ENCODE assay signal across 13 cellular contexts in genomic region chr11:75872887-75873416, GRCh38. TPM values are rescaled to one million over a fixed set of nuclear protein-coding genes. Genes with fewer than 3 reads are reported as not detected.
DNase-seq lines count a peak whose midpoint lies in the region; ATAC-seq, FAIRE-seq and TF ChIP-seq lines count a peak whose summit lies in the region.
"Had no signal": no experiment of that assay in that cellular context is flagged by ENCODE, and none has a peak within 500 bp of the region (broad histone marks: within the 10 kb centered on the region; RNA-seq: fewer than 3 reads in every experiment).

No MANE protein-coding gene starts in this region.

- intact Hi-C loops in Caco-2 (cut with micrococcal nuclease; ENCODE audit: unreplicated experiment), result no loop called here
- intact Hi-C loops in GM12878 (cut with micrococcal nuclease; ENCODE audit: unreplicated experiment), result loop anchor here (1.0 to 2.0 kb wide), 2 partner anchors 58 to 150 kb away; partner anchors contain the start of gene UVRAG

- FAIRE-seq in GM12878 (lab: Jason Lieb, UNC), result no peak

- no peaks in the 10 kb centered on the region for H3K27me3 Mint-ChIP-seq in Caco-2 (ENCODE audit: insufficient read depth, unreplicated experiment)
- no peaks in the 10 kb centered on the region for H3K27me3 Mint-ChIP-seq in CD8-positive, alpha-beta memory T cell
- H3K27me3 Mint-ChIP-seq: type B pancreatic cell had no signal

- 0 out of 4 replicates have a peak, but pooled peaks of 1 of the 2 experiments have one; percentile 49 for TF ChIP-seq EP300 in GM12878 (IDR thresholded peaks at IDR 0.05; ENCODE audit: borderline replicate concordance in 1 of 2, control insufficient read depth in 1 of 2, low read depth in 2 of 2, low read length in 2 of 2)

- 8% methylated on average over 5 of the region's 5 CpGs for WGBS in GM12878 (ENCODE audit: insufficient coverage, insufficient replicate concordance, low lambda C conversion rate, missing lambda C conversion rate)

- H3K9ac ChIP-seq in GM12878 (ENCODE audit: control insufficient read depth, insufficient read depth, low read length), result no peak overlapping the region

- BruUV-seq in Caco-2 (replicated peaks; lab: Mats Ljungman, UMichigan), result no TSS peak
- no TSS peak for BruUV-seq in GM12878 (replicated peaks; lab: Mats Ljungman, UMichigan)

- H3K27ac ChIP-seq in GM12878 (ENCODE audit: control insufficient read depth, insufficient read depth), result peak overlapping the region; percentile 84
- no peak overlapping the region for H3K27ac ChIP-seq in CD8-positive, alpha-beta memory T cell (ENCODE audit: low read depth, low read length)

- H3K4me1 ChIP-seq in Caco-2 (peaks cover 22% of the 10 kb centered on the region), GM12878 (ENCODE audit: control insufficient read depth, insufficient read depth, low read length) (peaks cover 29% of the 10 kb centered on the region)
- no peaks in the 10 kb centered on the region for H3K4me1 ChIP-seq in CD8-positive, alpha-beta memory T cell (ENCODE audit: insufficient read depth, low read length)

- POLR2A ChIA-PET in Caco-2 (lab: Charles Lee), result no interaction called here
- POLR2A ChIA-PET in GM12878 (lab: Charles Lee), result interaction anchor here (0.6 to 4.1 kb wide), 17 partner anchors 9 to 1474 kb away, joined by 3 to 36 read pairs (median 4); partner anchors contain the start of gene UVRAG
- POLR2A ChIA-PET in CD8-positive, alpha-beta memory T cell (lab: Charles Lee), result interaction anchor here (0.6 kb wide), 1 partner anchor 67 kb away, joined by 3 read pairs; no protein-coding TSS in a partner anchor

- TF ChIP-seq RAD21 in GM12878 (IDR thresholded peaks at IDR 0.05; ENCODE audit: insufficient read depth, low read depth, low read length), result no peak

- H3K79me2 ChIP-seq in GM12878 (ENCODE audit: control insufficient read depth, insufficient read depth, low read length), result peaks cover 71% of the 10 kb centered on the region

- no peaks in the 10 kb centered on the region for H3K9me3 Mint-ChIP-seq in Caco-2 (ENCODE audit: unreplicated experiment)
- no peaks in the 10 kb centered on the region for H3K9me3 Mint-ChIP-seq in CD8-positive, alpha-beta memory T cell
- H3K9me3 Mint-ChIP-seq: type B pancreatic cell had no signal

- peak overlapping the region; percentile 89 for H3K4me2 ChIP-seq in GM12878 (ENCODE audit: control insufficient read depth, insufficient read depth)

- in situ Hi-C loops in GM12878 (cut with MboI), result no loop called here

- RAD21 ChIA-PET in GM12878 (lab: Charles Lee; ENCODE audit: unreplicated experiment), result interaction anchor here (0.8 to 13.5 kb wide), 14 partner anchors 9 to 334 kb away, joined by 3 to 172 read pairs (median 8); no protein-coding TSS in a partner anchor

- SMC1A ChIA-PET in GM12878 (lab: Charles Lee; ENCODE audit: uncharacterized antibody, unreplicated experiment), result interaction anchor here (0.6 to 13.5 kb wide), 21 partner anchors 9 to 283 kb away, joined by 3 to 238 read pairs (median 8); partner anchors contain the start of gene DGAT2

- no peak for DNase-seq in Caco-2
- DNase-seq in GM12878 (ENCODE audit: low read depth, low spot score), result no peak
- DNase-seq in activated gamma-delta T cell (lab: John Stamatoyannopoulos, UW), result no peak
- DNase-seq in erythroblast (lab: John Stamatoyannopoulos, UW), result no peak
- no peak for DNase-seq in islet precursor cell
- DNase-seq in CD8-positive, alpha-beta memory T cell, result no peak
- DNase-seq: cerebellar nuclear complex, DMS53, left lung, T-helper 1 cell had no signal

- peak overlapping the region; percentile 10 for H3K27ac Mint-ChIP-seq in Caco-2 (ENCODE audit: unreplicated experiment)
- peak overlapping the region in 2 of 8 donors; percentile 6 to 67 for H3K27ac Mint-ChIP-seq in CD8-positive, alpha-beta memory T cell

- no peaks in the 10 kb centered on the region for H4K20me1 ChIP-seq in GM12878 (ENCODE audit: control insufficient read depth, insufficient read depth)

- ATAC-seq in GM18861 (IDR thresholded peaks at IDR 0.05; ENCODE audit: unreplicated experiment) (peak; percentile 32), HG03039 (IDR thresholded peaks at IDR 0.05; ENCODE audit: unreplicated experiment) (peak; percentile 23), GM12878 (peak; percentile 74)

- H3K4me1 Mint-ChIP-seq in Caco-2 (ENCODE audit: low read depth, unreplicated experiment), result peaks cover 16% of the 10 kb centered on the region
- peaks cover 6 to 16% (median 7%) of the 10 kb centered on the region in 3 donors for H3K4me1 Mint-ChIP-seq in CD8-positive, alpha-beta memory T cell

- H3K9me3 ChIP-seq in Caco-2 (no peaks in the 10 kb centered on the region; the same call in 1 of the 2 replicates), GM12878 (replicated peaks; ENCODE audit: control insufficient read depth, insufficient read depth, low read length) (no peaks in the 10 kb centered on the region; the same call in 2 of the 3 replicates)
- H3K9me3 ChIP-seq in CD8-positive, alpha-beta memory T cell (ENCODE audit: low read length), result no peaks in the 10 kb centered on the region
- H3K9me3 ChIP-seq: left lung had no signal

- H3K4me3 ChIP-seq in Caco-2 (ENCODE audit: low read depth, low read length) (no peak overlapping the region), GM12878 (peak overlapping the region; percentile 25)
- H3K4me3 ChIP-seq in CD8-positive, alpha-beta memory T cell (ENCODE audit: low read length), result no peak overlapping the region
- H3K4me3 ChIP-seq: left lung had no signal

- H3K27me3 ChIP-seq in Caco-2 (replicated peaks; ENCODE audit: control insufficient read depth, insufficient read depth, low read length) (no peaks in the 10 kb centered on the region), GM12878 (replicated peaks in 1 of 2; ENCODE audit: control insufficient read depth in 2 of 2, insufficient read depth in 2 of 2, low read length in 1 of 2) (no peaks in the 10 kb centered on the region)
- no peaks in the 10 kb centered on the region for H3K27me3 ChIP-seq in CD8-positive, alpha-beta memory T cell (ENCODE audit: insufficient read depth, low read length, poor library complexity, severe bottlenecking)
- H3K27me3 ChIP-seq: left lung had no signal

- H3K36me3 Mint-ChIP-seq in Caco-2 (ENCODE audit: insufficient read depth, unreplicated experiment), result peaks cover 5% of the 10 kb centered on the region
- peaks cover 0 to 4% (median 2%) of the 10 kb centered on the region in 3 donors for H3K36me3 Mint-ChIP-seq in CD8-positive, alpha-beta memory T cell
- H3K36me3 Mint-ChIP-seq: type B pancreatic cell had no signal

- no peaks in the 10 kb centered on the region for H3K36me3 ChIP-seq in Caco-2 (ENCODE audit: control insufficient read depth, insufficient read depth, low read length)
- H3K36me3 ChIP-seq in GM12878 (ENCODE audit: control insufficient read depth in 2 of 2, insufficient read depth in 2 of 2, low read length in 1 of 2), result peaks cover 1 to 9% of the 10 kb centered on the region in 2 experiments
- H3K36me3 ChIP-seq in CD8-positive, alpha-beta memory T cell (ENCODE audit: insufficient read depth, low read length), result no peaks in the 10 kb centered on the region
- H3K36me3 ChIP-seq: left lung had no signal

- no peak for TF ChIP-seq CTCF in Caco-2 (IDR thresholded peaks at IDR 0.05; ENCODE audit: insufficient read depth in 1 of 2, low read depth in 1 of 2, low read length in 1 of 2, severe bottlenecking in 1 of 2, unreplicated experiment in 1 of 2)
- TF ChIP-seq CTCF in GM12878 (IDR thresholded peaks at IDR 0.05 in 2 of 3, conservative IDR thresholded peaks at IDR 0.05 in 1 of 3; ENCODE audit: control insufficient read depth in 2 of 3, extremely low read depth in 1 of 3, insufficient read depth in 1 of 3, low read depth in 3 of 3, low read length in 3 of 3), result no peak

- TF ChIP-seq POLR2A in GM12878 (IDR thresholded peaks at IDR 0.05; ENCODE audit: low read depth, low read length) (no peak), erythroblast (IDR thresholded peaks at IDR 0.05; ENCODE audit: low read length) (no peak)

- H3K4me3 Mint-ChIP-seq in Caco-2 (ENCODE audit: unreplicated experiment), result no peak overlapping the region
- H3K4me3 Mint-ChIP-seq in CD8-positive, alpha-beta memory T cell, result no peak overlapping the region
- H3K4me3 Mint-ChIP-seq: type B pancreatic cell had no signal

- H2AFZ ChIP-seq in GM12878 (ENCODE audit: control insufficient read depth, low read depth, low read length), result no peak overlapping the region

- CTCF ChIA-PET in Caco-2 (lab: Charles Lee) (interaction anchor here (0.5 to 0.7 kb wide), 4 partner anchors 15 to 328 kb away, joined by 3 to 6 read pairs (median 4); no protein-coding TSS in a partner anchor), GM12878 (lab: Yijun Ruan, JAX) (interaction anchor here (0.7 to 4.0 kb wide), 17 partner anchors 8 to 475 kb away, joined by 3 to 30 read pairs (median 5); no protein-coding TSS in a partner anchor)
- CTCF ChIA-PET in CD8-positive, alpha-beta memory T cell (lab: Charles Lee), result interaction anchor here (1.4 to 1.9 kb wide), 2 partner anchors 24 to 70 kb away, joined by 3 to 11 read pairs; no protein-coding TSS in a partner anchor

TF ChIP-seq in GM12878, 131 proteins besides CTCF, POLR2A, EP300 and RAD21 (continues in another document):
- no peak for TF ChIP-seq HDGF (IDR thresholded peaks at IDR 0.05)
- TF ChIP-seq BMI1 (IDR thresholded peaks at IDR 0.05; ENCODE audit: borderline replicate concordance), result no peak

RNA-seq across cellular contexts. Expression of gene UVRAG, which starts 57.9 kb away (rescaled TPM):
- total RNA-seq in Caco-2 (2022) (30.4 and 31.3 TPM in 2 replicates), GM12878 (2014; rRNA removed) (37.0 and 39.6 TPM in 2 replicates), GM12878 (2014; rRNA removed; fragmentation: Illumina TruSeq; extraction: Trizol) (40.7 and 41.3 TPM in 2 replicates), GM12878 (2021) (42.9 and 43.4 TPM in 2 replicates)
- total RNA-seq in GM12878 (2013; cell fraction: nucleolus; rRNA removed), result 344 and 366 TPM in 2 replicates
- 19.8 TPM for polyA plus RNA-seq in GM12878 (2011; ENCODE audit: low read depth)
- polyA plus RNA-seq in GM12878 (2011; rRNA removed) (36.9 and 52.3 TPM in 2 replicates), GM12878 (2014; fragmentation: Illumina TruSeq; extraction: Trizol) (31.8 and 35.3 TPM in 2 replicates), GM12878 (2014; fragmentation: Nextera tagmentation; extraction: Ambion mirVana) (10 to 100 TPM in 1 of 2 experiments, 1 to 10 TPM in 1; 7.0 to 11.2 TPM), GM12878 (2014; rRNA removed) (24.0 and 26.7 TPM in 2 replicates), GM12878 (2016; fragmentation: Nextera tagmentation; extraction: Ambion mirVana) (10 to 100 TPM; 37.9 to 43.4 TPM)
- 20.1 and 23.2 TPM in 2 replicates for polyA plus RNA-seq in GM12878 (2011; cell fraction: cytosol; rRNA removed)
- 33.4 and 36.0 TPM in 2 replicates for polyA plus RNA-seq in GM12878 (2011; cell fraction: nucleus; rRNA removed)
- polyA plus RNA-seq in GM12878 (2012), result 24.8 and 28.3 TPM in 2 replicates
- polyA minus RNA-seq in GM12878 (2011; rRNA and poly(A)+ RNA removed), result 72.7 and 77.2 TPM in 2 replicates
- 17.0 and 18.5 TPM in 2 replicates for polyA minus RNA-seq in GM12878 (2011; cell fraction: cytosol; rRNA and poly(A)+ RNA removed)
- 96.4 and 155 TPM in 2 replicates for polyA minus RNA-seq in GM12878 (2011; cell fraction: nucleus; rRNA and poly(A)+ RNA removed)
- total RNA-seq in CD8-positive, alpha-beta memory T cell, result 10 to 100 TPM; 18.0 to 20.9 TPM
- 17.1 TPM for polyA plus RNA-seq in CD8-positive, alpha-beta memory T cell

Comparison
In these comparisons a context has a peak if more than half of its experiments do, and no peak if none do; other contexts are left out.
1. ATAC-seq: peak in every context shown above with its lines; median percentile 74 in GM12878; 32 in GM18861; 23 in HG03039.